ENCODE assay signal across 10 cellular contexts in the genomic region with DNA sequence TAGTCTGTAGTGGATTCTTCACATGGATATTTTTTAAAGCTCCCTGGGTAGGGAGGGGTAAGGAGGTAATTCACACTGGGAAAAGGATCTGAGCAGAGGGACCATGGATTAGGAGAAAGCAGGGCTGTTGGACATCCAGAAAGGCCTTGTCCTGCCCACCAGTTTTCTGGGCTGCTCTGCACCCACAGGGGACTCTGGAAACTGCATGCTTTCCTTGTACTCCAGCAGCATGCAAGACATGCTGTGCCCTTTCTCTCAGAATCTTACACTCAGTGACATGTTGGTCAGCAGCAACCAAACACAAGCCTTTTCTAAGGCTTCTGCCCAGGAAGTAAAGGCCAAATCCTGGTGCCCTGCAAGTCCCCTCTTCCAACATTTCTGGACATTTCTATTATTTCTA. TPM values are rescaled to one million over a fixed set of nuclear protein-coding genes. Genes with fewer than 3 reads are reported as not detected.
DNase-seq lines count a peak whose midpoint lies in the region; ATAC-seq and TF ChIP-seq lines count a peak whose summit lies in the region.
"Had no signal": no experiment of that assay in that cellular context is flagged by ENCODE, and none has a peak within 500 bp of the region (broad histone marks: within the 10 kb centered on the region; RNA-seq: fewer than 3 reads in every experiment).

No MANE protein-coding gene starts in this region.

- H3K36me3 Mint-ChIP-seq in progenitor cell of endocrine pancreas (ENCODE audit: insufficient read depth) = no peaks in the 10 kb centered on the region

- peaks cover 4% of the 10 kb centered on the region for H3K4me1 Mint-ChIP-seq in progenitor cell of endocrine pancreas (ENCODE audit: low read depth)

- ATAC-seq in HG03354 (IDR thresholded peaks at IDR 0.05; ENCODE audit: poor library complexity, severe bottlenecking, unreplicated experiment) = no peak
- no peak for ATAC-seq in GM18861 (IDR thresholded peaks at IDR 0.05; ENCODE audit: unreplicated experiment)
- ATAC-seq: left colon had no signal

- in situ Hi-C loops in SK-MEL-5 (cut with HindIII; ENCODE audit: low pct_unique_long_range_greater_than_20kb, low sequenced_read_pairs) = no loop called here

- H3K27ac Mint-ChIP-seq in progenitor cell of endocrine pancreas = no peak overlapping the region

- peak; percentile 41; the same call in 2 of the 3 replicates for TF ChIP-seq CTCF in GM12872 (IDR thresholded peaks at IDR 0.05; ENCODE audit: insufficient read depth, low read depth, low read length)
- TF ChIP-seq CTCF in fibroblast of mammary gland (conservative IDR thresholded peaks at IDR 0.05; ENCODE audit: control insufficient read depth, insufficient read depth, low read depth, low read length) = peak; percentile 40
- TF ChIP-seq CTCF in progenitor cell of endocrine pancreas (IDR thresholded peaks at IDR 0.05; ENCODE audit: unreplicated experiment) = peak; percentile 17

- no peak overlapping the region for H3K4me3 ChIP-seq in fibroblast of mammary gland (ENCODE audit: control insufficient read depth, low read depth, low read length)
- H3K4me3 ChIP-seq: skin epidermis had no signal

- H3K9me3 Mint-ChIP-seq in progenitor cell of endocrine pancreas (ENCODE audit: low read depth) = no peaks in the 10 kb centered on the region

- H3K27me3 Mint-ChIP-seq in progenitor cell of endocrine pancreas = peaks cover 54% of the 10 kb centered on the region

- no peak overlapping the region for H3K4me3 Mint-ChIP-seq in progenitor cell of endocrine pancreas (ENCODE audit: low read depth)

- DNase-seq in SK-MEL-5 (ENCODE audit: low read depth, low spot score) (peak; percentile 23), fibroblast of mammary gland (ENCODE audit: low read depth) (peak; percentile 51), progenitor cell of endocrine pancreas (ENCODE audit: low spot score, unreplicated experiment) (no peak), HK-2 (ENCODE audit: unreplicated experiment) (no peak), NCI-H1092 treated with DMSO at 0.1 percent for 48 hours (lab: John Stamatoyannopoulos, UW) (no peak)
- DNase-seq: left colon had no signal

RNA-seq across cellular contexts. Expression of gene FBN1, which starts 2.5 kb away (rescaled TPM):
- total RNA-seq in SK-MEL-5 (2014; rRNA removed; shearing (Covaris generic)) = 0.82 and 3.2 TPM in 2 replicates
- 0.44 and 1.1 TPM in 2 replicates for polyA plus RNA-seq in SK-MEL-5 (2015; cell fraction: cytosol; rRNA removed)
- polyA plus RNA-seq in SK-MEL-5 (2015; cell fraction: nucleus; rRNA removed) = 1.4 and 3.7 TPM in 2 replicates
- total RNA-seq in progenitor cell of endocrine pancreas = 3.3 and 3.9 TPM in 2 replicates

Comparison
In these comparisons a context has a peak if more than half of its experiments do, and no peak if none do; other contexts are left out.
1. DNase-seq: peak in SK-MEL-5 (single experiment) and fibroblast of mammary gland (single experiment); none in progenitor cell of endocrine pancreas (single experiment), HK-2 (single experiment) and NCI-H1092 treated with DMSO at 0.1 percent for 48 hours (single experiment).
2. Peak in every context shown above with its lines, with median percentiles within 50 percentile points of each other: CTCF ChIP-seq.